Comparison of ENCODE assay signal across 17 cellular contexts in genomic region chr19:5914358-5914774, GRCh38. TPM values are rescaled to one million over a fixed set of nuclear protein-coding genes. Genes with fewer than 3 reads are reported as not detected.
DNase-seq lines count a peak whose midpoint lies in the region; ATAC-seq and TF ChIP-seq lines count a peak whose summit lies in the region.
"Had no signal": no experiment of that assay in that cellular context is flagged by ENCODE, and none has a peak within 500 bp of the region (broad histone marks: within the 10 kb centered on the region; RNA-seq: fewer than 3 reads in every experiment).

No MANE protein-coding gene starts in this region.

- TF ChIP-seq CTCF in cardiac muscle cell (IDR thresholded peaks at IDR 0.05; ENCODE audit: low read depth, low read length): no peak
- TF ChIP-seq CTCF in left ventricle myocardium inferior (IDR thresholded peaks at IDR 0.05; ENCODE audit: borderline replicate concordance): no peak
- TF ChIP-seq CTCF in osteocyte (IDR thresholded peaks at IDR 0.05): no peak

- intact Hi-C loops in left cardiac atrium (cut with DNase I): loop anchor here in 1 of 2 donors (5.0 kb wide), 1 partner anchor 38 kb away; no protein-coding TSS in a partner anchor
- intact Hi-C loops in left ventricle myocardium inferior (cut with micrococcal nuclease): no loop called here

- peaks cover 13% of the 10 kb centered on the region for H3K36me3 Mint-ChIP-seq in osteocyte (ENCODE audit: unreplicated experiment)

- H3K27me3 ChIP-seq in cardiac muscle cell (no peaks in the 10 kb centered on the region), left ventricle myocardium inferior (ENCODE audit: low read depth) (no peaks in the 10 kb centered on the region)
- H3K27me3 ChIP-seq: neutrophil had no signal

- DNase-seq in cardiac muscle cell (ENCODE audit: low read depth in 1 of 2, low spot score in 1 of 2) (no peak), left cardiac atrium (no peak), left ventricle myocardium inferior (no peak), osteocyte (ENCODE audit: extremely low spot score, unreplicated experiment) (no peak), NCI-H1436 (lab: John Stamatoyannopoulos, UW) (no peak)
- DNase-seq in activated effector memory CD4-positive, alpha-beta T cell treated with anti-CD3 and anti-CD28 coated beads, Interleukin-2, amount 50 U/mL, for 16 hours: no peak
- DNase-seq: activated CD4-positive, alpha-beta T cell treated with anti-CD3 and anti-CD28 coated beads, Interleukin-2, amount 50 U/mL, for 4 hours; CD8-positive, alpha-beta memory T cell; NCI-H2171; SHP77; T-helper 9 cell had no signal

- H3K27me3 Mint-ChIP-seq in osteocyte (ENCODE audit: unreplicated experiment): no peaks in the 10 kb centered on the region
- H3K27me3 Mint-ChIP-seq: CD8-positive, alpha-beta memory T cell had no signal

- H3K4me3 Mint-ChIP-seq in osteocyte (ENCODE audit: unreplicated experiment): no peak overlapping the region

- H3K27ac ChIP-seq in cardiac muscle cell: peak overlapping the region; percentile 15
- peak overlapping the region; percentile 56 for H3K27ac ChIP-seq in left ventricle myocardium inferior (replicated peaks)
- H3K27ac ChIP-seq: neutrophil had no signal

- H3K27ac Mint-ChIP-seq in osteocyte (ENCODE audit: unreplicated experiment): peak overlapping the region; percentile 85
- H3K27ac Mint-ChIP-seq: CD8-positive, alpha-beta memory T cell had no signal

- no peaks in the 10 kb centered on the region for H3K9me3 ChIP-seq in cardiac muscle cell (ENCODE audit: low read depth)
- H3K9me3 ChIP-seq in left ventricle myocardium inferior (replicated peaks): no peaks in the 10 kb centered on the region
- H3K9me3 ChIP-seq: neutrophil had no signal

- H3K4me1 Mint-ChIP-seq in osteocyte (ENCODE audit: unreplicated experiment): peaks cover 21% of the 10 kb centered on the region
- H3K4me1 Mint-ChIP-seq: CD8-positive, alpha-beta memory T cell had no signal

- H3K4me1 ChIP-seq in cardiac muscle cell (ENCODE audit: low read depth) (peaks cover 15% of the 10 kb centered on the region), left ventricle myocardium inferior (peaks cover 33% of the 10 kb centered on the region)

- H3K4me3 ChIP-seq in cardiac muscle cell (no peak overlapping the region), left ventricle myocardium inferior (no peak overlapping the region)

- no peak for ATAC-seq in left cardiac atrium
- no peak for ATAC-seq in HG03520 (IDR thresholded peaks at IDR 0.05; ENCODE audit: unreplicated experiment)
- no peak for ATAC-seq in HG03196 (IDR thresholded peaks at IDR 0.05; ENCODE audit: unreplicated experiment)

- H3K36me3 ChIP-seq in cardiac muscle cell (peaks cover 30% of the 10 kb centered on the region), left ventricle myocardium inferior (peaks cover 49% of the 10 kb centered on the region)

- H3K9me3 Mint-ChIP-seq in osteocyte (ENCODE audit: unreplicated experiment): no peaks in the 10 kb centered on the region
- H3K9me3 Mint-ChIP-seq: CD8-positive, alpha-beta memory T cell had no signal

RNA-seq across cellular contexts. Expression of gene CAPS, which starts 0.3 kb away (rescaled TPM):
- total RNA-seq in cardiac muscle cell: 14.4 and 23.6 TPM in 2 replicates
- 14.1 and 17.7 TPM in 2 replicates for polyA plus RNA-seq in cardiac muscle cell
- total RNA-seq in left cardiac atrium: 1 to 10 TPM; 6.6 to 6.9 TPM
- 6.1 TPM for total RNA-seq in left ventricle myocardium inferior
- 14.4 and 15.6 TPM in 2 replicates for total RNA-seq in osteocyte

RNA-seq across cellular contexts. Expression of gene VMAC, which starts 9.7 kb away (rescaled TPM):
- total RNA-seq in cardiac muscle cell (13.0 and 23.1 TPM in 2 replicates), left cardiac atrium (1 to 10 TPM; 1.9 to 3.3 TPM), left ventricle myocardium inferior (2.5 TPM), osteocyte (10.0 and 10.7 TPM in 2 replicates)
- 3.9 and 6.2 TPM in 2 replicates for polyA plus RNA-seq in cardiac muscle cell

RNA-seq across cellular contexts. Expression of gene NDUFA11, which starts 10.8 kb away (rescaled TPM):
- 295 and 485 TPM in 2 replicates for total RNA-seq in cardiac muscle cell
- 738 and 760 TPM in 2 replicates for polyA plus RNA-seq in cardiac muscle cell
- 100 to 1,000 TPM; 503 to 537 TPM for total RNA-seq in left cardiac atrium
- 590 TPM for total RNA-seq in left ventricle myocardium inferior
- 253 and 259 TPM in 2 replicates for total RNA-seq in osteocyte

RNA-seq across cellular contexts. Expression of gene FUT5, which starts 44.0 kb away (rescaled TPM):
- total RNA-seq in cardiac muscle cell: 1.5 TPM in 1 of 2 replicates, not detected in the other
- polyA plus RNA-seq in cardiac muscle cell: 8.9 TPM in 1 of 2 replicates, not detected in the other
- total RNA-seq in left cardiac atrium: not detected
- total RNA-seq in left ventricle myocardium inferior: not detected
- total RNA-seq in osteocyte: not detected in 2 replicates
- total RNA-seq: CD8-positive, alpha-beta memory T cell; dermis microvascular lymphatic vessel endothelial cell; subcutaneous adipose tissue had no signal
- polyA plus RNA-seq: adipose tissue; CD8-positive, alpha-beta memory T cell had no signal
